8 cellular contexts compared by ENCODE assay signal in the genomic region with DNA sequence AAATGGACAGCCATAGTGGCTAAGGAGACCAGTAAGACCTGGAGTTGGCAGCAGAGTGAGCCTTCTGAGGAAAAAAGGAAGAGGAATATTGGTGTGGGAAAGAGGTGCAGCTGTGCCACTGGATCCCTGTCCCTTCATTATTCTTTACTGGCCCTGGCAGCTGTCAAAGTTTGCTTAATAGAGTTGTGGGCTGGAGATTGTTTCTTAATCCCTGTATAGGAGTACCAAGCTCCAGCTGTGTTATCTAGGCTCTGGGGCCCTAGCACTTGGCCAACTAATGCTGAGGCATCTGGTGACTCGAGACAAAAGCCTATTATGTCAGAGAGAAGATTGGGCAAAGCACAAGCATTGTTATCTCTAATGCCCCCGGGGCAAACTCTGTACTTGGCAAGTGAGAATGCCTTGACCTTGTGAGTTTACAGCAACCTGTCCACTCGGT.
DNase-seq lines count a peak whose midpoint lies in the region; ATAC-seq and TF ChIP-seq lines count a peak whose summit lies in the region.

No MANE protein-coding gene starts in this region.

- H3K36me3 Mint-ChIP-seq in activated T-helper 2 cell treated with anti-CD3 and anti-CD28 coated beads, Interferon-gamma antibody, Interleukin-2, Interleukin-4, amounts not matched to agents 10 μg/mL and 5 μg/mL and 100 μg/mL, durations not matched to agents 14 hours and 24 hours and 36 hours (ENCODE audit: low read depth) = peaks cover 49% of the 10 kb centered on the region
- peaks cover 18% of the 10 kb centered on the region for H3K36me3 Mint-ChIP-seq in activated CD4-positive, alpha-beta T cell treated with anti-CD3 and anti-CD28 coated beads, Interleukin-2, amount 10 ng/mL, durations not matched to agents 24 days and 14 days (ENCODE audit: low read depth)

- H3K9me3 ChIP-seq in prostate gland = no peaks in the 10 kb centered on the region

- intact Hi-C loops in prostate gland (cut with DNase I) = no loop called here
- intact Hi-C loops in activated T-helper 2 cell treated with anti-CD3 and anti-CD28 coated beads, Interferon-gamma antibody, Interleukin-2, Interleukin-4, amounts not matched to agents 10 μg/mL and 5 μg/mL and 100 μg/mL, durations not matched to agents 14 hours and 24 hours and 36 hours (cut with micrococcal nuclease) = no loop called here
- intact Hi-C loops in activated CD4-positive, alpha-beta T cell treated with anti-CD3 and anti-CD28 coated beads, Interleukin-2, amount 10 ng/mL, durations not matched to agents 24 days and 14 days (cut with micrococcal nuclease) = no loop called here

- H3K27me3 ChIP-seq in foreskin keratinocyte = no peaks in the 10 kb centered on the region
- H3K27me3 ChIP-seq in prostate gland (replicated peaks; ENCODE audit: insufficient read depth) = no peaks in the 10 kb centered on the region

- H3K27me3 Mint-ChIP-seq in activated T-helper 2 cell treated with anti-CD3 and anti-CD28 coated beads, Interferon-gamma antibody, Interleukin-2, Interleukin-4, amounts not matched to agents 10 μg/mL and 5 μg/mL and 100 μg/mL, durations not matched to agents 14 hours and 24 hours and 36 hours (ENCODE audit: low read depth) = no peaks in the 10 kb centered on the region
- H3K27me3 Mint-ChIP-seq in activated CD4-positive, alpha-beta T cell treated with anti-CD3 and anti-CD28 coated beads, Interleukin-2, amount 10 ng/mL, durations not matched to agents 24 days and 14 days = no peaks in the 10 kb centered on the region

- ATAC-seq in foreskin keratinocyte = peak; percentile 91
- no peak for ATAC-seq in HG02678 (IDR thresholded peaks at IDR 0.05; ENCODE audit: unreplicated experiment)

- H3K9me3 Mint-ChIP-seq in activated T-helper 2 cell treated with anti-CD3 and anti-CD28 coated beads, Interferon-gamma antibody, Interleukin-2, Interleukin-4, amounts not matched to agents 10 μg/mL and 5 μg/mL and 100 μg/mL, durations not matched to agents 14 hours and 24 hours and 36 hours = no peaks in the 10 kb centered on the region
- no peaks in the 10 kb centered on the region for H3K9me3 Mint-ChIP-seq in activated CD4-positive, alpha-beta T cell treated with anti-CD3 and anti-CD28 coated beads, Interleukin-2, amount 10 ng/mL, durations not matched to agents 24 days and 14 days

- TF ChIP-seq CTCF in foreskin keratinocyte (conservative IDR thresholded peaks at IDR 0.05) (no peak), prostate gland (IDR thresholded peaks at IDR 0.05) (no peak), GM10248 (IDR thresholded peaks at IDR 0.05; ENCODE audit: control extremely low read depth, extremely low read depth, low read depth, missing control alignments) (no peak)

- no peak for TF ChIP-seq POLR2A in prostate gland (IDR thresholded peaks at IDR 0.05)

- no peak overlapping the region for H3K4me3 Mint-ChIP-seq in activated T-helper 2 cell treated with anti-CD3 and anti-CD28 coated beads, Interferon-gamma antibody, Interleukin-2, Interleukin-4, amounts not matched to agents 10 μg/mL and 5 μg/mL and 100 μg/mL, durations not matched to agents 14 hours and 24 hours and 36 hours (ENCODE audit: low read depth)
- no peak overlapping the region for H3K4me3 Mint-ChIP-seq in activated CD4-positive, alpha-beta T cell treated with anti-CD3 and anti-CD28 coated beads, Interleukin-2, amount 10 ng/mL, durations not matched to agents 24 days and 14 days

- CTCF ChIA-PET in GM10248 (lab: Yijun Ruan, JAX) = interaction anchor here (1.7 kb wide), 1 partner anchor 9 kb away, joined by 9 read pairs; no protein-coding TSS in a partner anchor

- 13% methylated on average over 3 of the region's 3 CpGs for whole genome bisulfite sequencing in prostate gland

- peaks cover 50% of the 10 kb centered on the region for H3K4me1 Mint-ChIP-seq in activated T-helper 2 cell treated with anti-CD3 and anti-CD28 coated beads, Interferon-gamma antibody, Interleukin-2, Interleukin-4, amounts not matched to agents 10 μg/mL and 5 μg/mL and 100 μg/mL, durations not matched to agents 14 hours and 24 hours and 36 hours (ENCODE audit: low read depth)
- peaks cover 32% of the 10 kb centered on the region for H3K4me1 Mint-ChIP-seq in activated CD4-positive, alpha-beta T cell treated with anti-CD3 and anti-CD28 coated beads, Interleukin-2, amount 10 ng/mL, durations not matched to agents 24 days and 14 days

- no peaks in the 10 kb centered on the region for H3K36me3 ChIP-seq in prostate gland

- H3K4me1 ChIP-seq in foreskin keratinocyte (peaks cover 42% of the 10 kb centered on the region), prostate gland (replicated peaks) (peaks cover 5% of the 10 kb centered on the region)

- H3K27ac ChIP-seq in foreskin keratinocyte = peak overlapping the region; percentile 23
- H3K27ac ChIP-seq in prostate gland = peak overlapping the region; percentile 48

- no peak overlapping the region for H3K4me3 ChIP-seq in prostate gland

- DNase-seq in HUDEP-2 (lab: John Stamatoyannopoulos, UW; ENCODE audit: unreplicated experiment in 76 of 76) = peak in 72 of 76 experiments; percentile 23 to 92 (median 68)
- DNase-seq in SK-N-DZ (ENCODE audit: low spot score) = peak; percentile 15
- DNase-seq in foreskin keratinocyte = peak; percentile 64 to 85
- peak; percentile 27 for DNase-seq in prostate gland (ENCODE audit: low spot score)
- DNase-seq in activated T-helper 2 cell treated with anti-CD3 and anti-CD28 coated beads, Interferon-gamma antibody, Interleukin-2, Interleukin-4, amounts not matched to agents 10 μg/mL and 5 μg/mL and 100 μg/mL, durations not matched to agents 14 hours and 24 hours and 36 hours (ENCODE audit: low spot score) = no peak
- no peak for DNase-seq in GM10248 (ENCODE audit: extremely low spot score)
- no peak for DNase-seq in activated CD4-positive, alpha-beta T cell treated with anti-CD3 and anti-CD28 coated beads, Interleukin-2, amount 10 ng/mL, durations not matched to agents 24 days and 14 days

- H3K27ac Mint-ChIP-seq in activated T-helper 2 cell treated with anti-CD3 and anti-CD28 coated beads, Interferon-gamma antibody, Interleukin-2, Interleukin-4, amounts not matched to agents 10 μg/mL and 5 μg/mL and 100 μg/mL, durations not matched to agents 14 hours and 24 hours and 36 hours = no peak overlapping the region
- H3K27ac Mint-ChIP-seq in activated CD4-positive, alpha-beta T cell treated with anti-CD3 and anti-CD28 coated beads, Interleukin-2, amount 10 ng/mL, durations not matched to agents 24 days and 14 days = no peak overlapping the region

- POLR2A ChIA-PET in GM10248 (lab: Yijun Ruan, JAX) = no interaction called here

Comparison
In these comparisons a context has a peak if more than half of its experiments do, and no peak if none do; other contexts are left out.
1. DNase-seq: peak in HUDEP-2 (72 of 76), SK-N-DZ (single experiment), foreskin keratinocyte (2 of 2) and prostate gland (single experiment); none in activated T-helper 2 cell treated with anti-CD3 and anti-CD28 coated beads, Interferon-gamma antibody, Interleukin-2, Interleukin-4, amounts not matched to agents 10 μg/mL and 5 μg/mL and 100 μg/mL, durations not matched to agents 14 hours and 24 hours and 36 hours (single experiment), GM10248 (single experiment) and activated CD4-positive, alpha-beta T cell treated with anti-CD3 and anti-CD28 coated beads, Interleukin-2, amount 10 ng/mL, durations not matched to agents 24 days and 14 days (single experiment).